In the genomic region with DNA sequence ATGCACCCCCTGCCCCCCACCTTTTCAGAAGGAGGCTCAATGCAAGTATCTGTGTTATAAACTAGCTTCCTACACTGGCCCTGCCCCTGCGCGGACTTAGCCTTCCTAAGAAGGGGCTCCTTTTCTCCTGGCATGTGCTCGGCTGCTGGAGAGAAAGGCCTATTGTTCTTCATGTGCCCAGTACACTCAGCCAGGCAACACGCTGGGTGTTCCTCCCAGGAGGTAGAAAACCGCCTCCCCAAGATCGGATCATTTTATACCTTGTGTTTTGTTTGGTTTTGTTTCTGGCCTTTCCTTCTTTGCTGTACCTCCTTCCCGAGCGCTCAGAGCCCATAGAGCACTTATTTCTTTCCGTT, we compare ENCODE assay signal across 8 cellular contexts. TPM values are rescaled to one million over a fixed set of nuclear protein-coding genes. Genes with fewer than 3 reads are reported as not detected.
DNase-seq lines count a peak whose midpoint lies in the region; ATAC-seq, FAIRE-seq and TF ChIP-seq lines count a peak whose summit lies in the region.

No MANE protein-coding gene starts in this region.

- FAIRE-seq in pancreas (lab: Jason Lieb, UNC) = no peak

- no peaks in the 10 kb centered on the region for H3K27me3 Mint-ChIP-seq in HFFc6 (ENCODE audit: insufficient read depth)

- TF ChIP-seq POLR2A in esophagus muscularis mucosa (IDR thresholded peaks at IDR 0.05; ENCODE audit: low read depth) = no peak

- H3K27ac ChIP-seq in esophagus muscularis mucosa (replicated peaks in 1 of 4) (peak overlapping the region; percentile 64 to 74 (median 72)), pancreas (peak overlapping the region; percentile 47 to 88 (median 80))

- H3K36me3 ChIP-seq in esophagus muscularis mucosa = no peaks in the 10 kb centered on the region
- H3K36me3 ChIP-seq in pancreas = no peaks in the 10 kb centered on the region

- no peaks in the 10 kb centered on the region for H3K36me3 Mint-ChIP-seq in HFFc6 (ENCODE audit: low read depth)

- no peak for TF ChIP-seq CTCF in HFFc6 (IDR thresholded peaks at IDR 0.05)
- TF ChIP-seq CTCF in esophagus muscularis mucosa (IDR thresholded peaks at IDR 0.05) = no peak
- TF ChIP-seq CTCF in pancreas (IDR thresholded peaks at IDR 0.05) = no peak

- intact Hi-C loops in esophagus muscularis mucosa (cut with DNase I) (loop anchor here (2.0 to 5.0 kb wide), 2 partner anchors 47 to 977 kb away; no protein-coding TSS in a partner anchor), pancreas (cut with DNase I) (loop anchor here in 2 of 3 donors (5.0 to 10.0 kb wide), 3 partner anchors 37 to 595 kb away; a partner anchor contains a TSS)

- DNase-seq in HFFc6 (no peak), SK-MEL-5 (ENCODE audit: low read depth, low spot score) (peak; percentile 90), esophagus muscularis mucosa (ENCODE audit: extremely low spot score) (no peak), pancreas (no peak), SKM-1 treated with dmso at 0.1 percent for 144 hours (lab: John Stamatoyannopoulos, UW; ENCODE audit: unreplicated experiment) (no peak), SW 1271 (lab: John Stamatoyannopoulos, UW) (no peak), NCI-H1436 (lab: John Stamatoyannopoulos, UW) (no peak)

- H3K4me3 Mint-ChIP-seq in HFFc6 = peak overlapping the region; percentile 1; the same call in 1 of the 2 replicates

- no peak for TF ChIP-seq EP300 in esophagus muscularis mucosa (IDR thresholded peaks at IDR 0.05)

- no peak for ATAC-seq in pancreas
- no peak for ATAC-seq in HG03378 (IDR thresholded peaks at IDR 0.05; ENCODE audit: unreplicated experiment)

- peak overlapping the region; percentile 94 for H3K27ac Mint-ChIP-seq in HFFc6

- H3K4me1 ChIP-seq in esophagus muscularis mucosa (peaks cover 37 to 51% (median 45%) of the 10 kb centered on the region in 4 donors), pancreas (peaks cover 48 to 77% (median 70%) of the 10 kb centered on the region in 3 donors)

- no peaks in the 10 kb centered on the region for H3K27me3 ChIP-seq in esophagus muscularis mucosa
- no peaks in the 10 kb centered on the region for H3K27me3 ChIP-seq in pancreas

- no peaks in the 10 kb centered on the region for H3K9me3 Mint-ChIP-seq in HFFc6

- H3K4me3 ChIP-seq in esophagus muscularis mucosa = peak overlapping the region in 2 of 4 donors; percentile 33 to 36
- H3K4me3 ChIP-seq in pancreas = no peak overlapping the region

- H3K9me3 ChIP-seq in esophagus muscularis mucosa = no peaks in the 10 kb centered on the region
- H3K9me3 ChIP-seq in pancreas = no peaks in the 10 kb centered on the region

- H3K4me1 Mint-ChIP-seq in HFFc6 (ENCODE audit: low read depth) = peaks cover 100% of the 10 kb centered on the region

- WGBS in esophagus muscularis mucosa = 81% methylated on average over 9 of the region's 9 CpGs
- WGBS in pancreas, 2 donors = 65 to 67% methylated on average over 9 of the region's 9 CpGs

- in situ Hi-C loops in SK-MEL-5 (cut with HindIII; ENCODE audit: low pct_unique_long_range_greater_than_20kb, low sequenced_read_pairs) = no loop called here

RNA-seq across cellular contexts. Expression of a gene that starts 30.2 kb away (rescaled TPM):
- 10 to 100 TPM; 47.4 to 74.3 (median 65.1) TPM for total RNA-seq in HFFc6 (2021; fragmentation: NEBNext Ultra II Directional; extraction: Animal tissue kit (Norgen Biotek cat#: 25700))
- 115 and 120 TPM in 2 replicates for total RNA-seq in SK-MEL-5 (2014; rRNA removed; shearing (Covaris generic))
- polyA plus RNA-seq in SK-MEL-5 (2015; cell fraction: cytosol; rRNA removed) = 27.6 and 28.9 TPM in 2 replicates
- 2,211 and 2,290 TPM in 2 replicates for polyA plus RNA-seq in SK-MEL-5 (2015; cell fraction: nucleus; rRNA removed)
- total RNA-seq in esophagus muscularis mucosa = 100 to 1,000 TPM in 1 of 4 donors, 10 to 100 TPM in 3; 45.3 to 180 (median 77.3) TPM
- 10 to 100 TPM; 30.2 to 77.9 (median 40.3) TPM for total RNA-seq in pancreas
- 100 to 1,000 TPM in 1 of 2 donors, 10 to 100 TPM in 1; 67.9 to 149 TPM for polyA plus RNA-seq in pancreas
